Comparison of ENCODE assay signal across 36 cellular contexts in genomic region chr16:82396509-82396908, GRCh38.
"Had no signal": no experiment of that assay in that cellular context is flagged by ENCODE, and none has a peak within 500 bp of the region (broad histone marks: within the 10 kb centered on the region; RNA-seq: fewer than 3 reads in every experiment).

No MANE protein-coding gene starts in this region.

- H3K27me3 ChIP-seq: colonic mucosa, MG63 had no signal

- H3K4me3 ChIP-seq: cardiac muscle cell, colonic mucosa, MG63 had no signal

- H3K36me3 ChIP-seq: cardiac muscle cell, colonic mucosa, MG63, WERI-Rb-1 had no signal

- ATAC-seq: activated CD8-positive, alpha-beta memory T cell treated with anti-CD3 and anti-CD28 coated beads, Interleukin-2, amount 10 ng/mL, durations not matched to agents 7 days and 5 days; activated T-cell treated with anti-CD3 and anti-CD28 coated beads, Interleukin-2, amount 50 U/mL, for 72 hours; activated T-helper 17 cell treated with anti-CD3 and anti-CD28 coated beads, Interleukin-2, amount 50 U/mL, for 72 hours; Panc1; SK-N-SH treated with all-trans-retinoic acid at 6 μM for 48 hours had no signal

- DNase-seq: activated CD4-positive, alpha-beta memory T cell treated with anti-CD3 and anti-CD28 coated beads, Interleukin-2, amount 10 ng/mL, durations not matched to agents 7 days and 5 days; activated CD4-positive, alpha-beta T cell treated with anti-CD3 and anti-CD28 coated beads for 1 hour; activated CD4-positive, alpha-beta T cell treated with anti-CD3 and anti-CD28 coated beads for 48 hours; activated CD4-positive, CD25-positive, alpha-beta regulatory T cell; activated CD8-positive, alpha-beta memory T cell treated with anti-CD3 and anti-CD28 coated beads for 24 hours; activated CD8-positive, alpha-beta memory T cell treated with anti-CD3 and anti-CD28 coated beads, Interleukin-2, amount 10 ng/mL, durations not matched to agents 7 days and 5 days; activated effector memory CD4-positive, alpha-beta T cell treated with anti-CD3 and anti-CD28 coated beads, Interleukin-2, amount 50 U/mL, for 16 hours; activated naive CD4-positive, alpha-beta T cell; activated naive CD4-positive, alpha-beta T cell treated with anti-CD3 and anti-CD28 coated beads, Interleukin-2, amount 50 U/mL, for 16 hours; activated naive CD8-positive, alpha-beta T cell treated with anti-CD3 and anti-CD28 coated beads for 36 hours; activated T-cell treated with anti-CD3 and anti-CD28 coated beads, Interleukin-2, amount 50 U/mL, for 1 hour; activated T-cell treated with anti-CD3 and anti-CD28 coated beads, Interleukin-2, amount 50 U/mL, for 72 hours; amniotic stem cell; aorta; colonic mucosa; MG63; NCI-H1048; NCI-H1105 treated with DMSO at 0.1 percent for 48 hours; NCI-H1436; NCI-H1694 treated with DMSO at 0.1 percent for 48 hours; NCI-H2029; NCI-H2107; NCI-H2171; NCI-H2227 treated with DMSO at 0.1 percent for 48 hours; NCI-H446; NCI-H524 treated with DMSO at 0.1 percent for 48 hours; SIG-M5; SW 1271; T-helper 1 cell; T-helper 2 cell; T-helper 9 cell; WERI-Rb-1 had no signal

- H3K27ac ChIP-seq: cardiac muscle cell, colonic mucosa, WERI-Rb-1 had no signal

- H3K4me1 ChIP-seq: colonic mucosa had no signal

- H3K9me3 ChIP-seq: colonic mucosa, MG63 had no signal
